In genomic region chr17:28849281-28849680, GRCh38 we compare ENCODE assay signal across 12 cellular contexts. TPM values are rescaled to one million over a fixed set of nuclear protein-coding genes. Genes with fewer than 3 reads are reported as not detected.
DNase-seq lines count a peak whose midpoint lies in the region; ATAC-seq and FAIRE-seq lines count a peak whose summit lies in the region.
"Had no signal": no experiment of that assay in that cellular context is flagged by ENCODE, and none has a peak within 500 bp of the region (broad histone marks: within the 10 kb centered on the region; RNA-seq: fewer than 3 reads in every experiment).

No MANE protein-coding gene starts in this region.

- H3K4me1 Mint-ChIP-seq in activated CD4-positive, alpha-beta memory T cell treated with anti-CD3 and anti-CD28 coated beads for 36 hours (ENCODE audit: low read depth), result peaks cover 4% of the 10 kb centered on the region
- peaks cover 6% of the 10 kb centered on the region for H3K4me1 Mint-ChIP-seq in activated CD4-positive, alpha-beta memory T cell treated with anti-CD3 and anti-CD28 coated beads, Interleukin-2, amount 10 ng/mL, durations not matched to agents 7 days and 5 days
- H3K4me1 Mint-ChIP-seq in naive B cell, result peaks cover 0 to 6% (median 0%) of the 10 kb centered on the region in 3 donors

- intact Hi-C loops in activated CD4-positive, alpha-beta memory T cell treated with anti-CD3 and anti-CD28 coated beads for 36 hours (cut with micrococcal nuclease), result loop anchor here (2.0 kb wide), 1 partner anchor 54 kb away; the partner anchor contains the start of gene DHRS13

- H3K27me3 Mint-ChIP-seq in activated CD4-positive, alpha-beta memory T cell treated with anti-CD3 and anti-CD28 coated beads for 36 hours, result no peaks in the 10 kb centered on the region
- H3K27me3 Mint-ChIP-seq in activated CD4-positive, alpha-beta memory T cell treated with anti-CD3 and anti-CD28 coated beads, Interleukin-2, amount 10 ng/mL, durations not matched to agents 7 days and 5 days, result no peaks in the 10 kb centered on the region
- no peaks in the 10 kb centered on the region for H3K27me3 Mint-ChIP-seq in naive B cell

- CTCF ChIA-PET in activated CD4-positive, alpha-beta memory T cell treated with anti-CD3 and anti-CD28 coated beads for 36 hours (lab: Charles Lee), result interaction anchor here (0.6 to 2.9 kb wide), 28 partner anchors 9 to 122 kb away, joined by 3 to 19 read pairs (median 4); partner anchors contain the start of genes DHRS13 and FLOT2
- CTCF ChIA-PET in activated CD4-positive, alpha-beta memory T cell treated with anti-CD3 and anti-CD28 coated beads, Interleukin-2, amount 10 ng/mL, durations not matched to agents 7 days and 5 days (lab: Charles Lee), result interaction anchor here (0.8 to 2.9 kb wide), 13 partner anchors 9 to 268 kb away, joined by 3 to 11 read pairs (median 4); partner anchors contain the start of genes DHRS13, FLOT2 and TLCD1

- H3K9me3 Mint-ChIP-seq in activated CD4-positive, alpha-beta memory T cell treated with anti-CD3 and anti-CD28 coated beads for 36 hours, result no peaks in the 10 kb centered on the region
- H3K9me3 Mint-ChIP-seq in activated CD4-positive, alpha-beta memory T cell treated with anti-CD3 and anti-CD28 coated beads, Interleukin-2, amount 10 ng/mL, durations not matched to agents 7 days and 5 days, result no peaks in the 10 kb centered on the region
- H3K9me3 Mint-ChIP-seq in naive B cell, result no peaks in the 10 kb centered on the region
- H3K9me3 Mint-ChIP-seq: activated T-cell treated with anti-CD3 and anti-CD28 coated beads, Interleukin-2, amount 50 U/mL, for 4 hours had no signal

- ATAC-seq in naive B cell (ENCODE audit: low read depth in 2 of 2), result peak; percentile 23 to 40

- DNase-seq in activated CD4-positive, alpha-beta memory T cell treated with anti-CD3 and anti-CD28 coated beads for 36 hours, result peak; percentile 43
- DNase-seq in activated CD4-positive, alpha-beta memory T cell treated with anti-CD3 and anti-CD28 coated beads, Interleukin-2, amount 10 ng/mL, durations not matched to agents 7 days and 5 days, result no peak
- DNase-seq in HTR-8/SVneo (ENCODE audit: insufficient read length, low spot score), result peak; percentile 27
- peak; percentile 22 for DNase-seq in UCSD-AML1 (lab: John Stamatoyannopoulos, UW; ENCODE audit: unreplicated experiment)
- DNase-seq in naive B cell, result no peak
- DNase-seq in NK-92 treated with Interleukin-12 subunit alpha and Interleukin-12 subunit beta, amount 100 ng/mL, for 24 hours (lab: John Stamatoyannopoulos, UW), result no peak
- DNase-seq in NCI-H526 (lab: John Stamatoyannopoulos, UW), result no peak
- no peak for DNase-seq in urothelium cell line (ENCODE audit: low spot score)
- DNase-seq: brain microvascular endothelial cell, NCI-H1092, NCI-H774 had no signal

- no peak overlapping the region for H3K4me3 Mint-ChIP-seq in activated CD4-positive, alpha-beta memory T cell treated with anti-CD3 and anti-CD28 coated beads for 36 hours
- H3K4me3 Mint-ChIP-seq in activated CD4-positive, alpha-beta memory T cell treated with anti-CD3 and anti-CD28 coated beads, Interleukin-2, amount 10 ng/mL, durations not matched to agents 7 days and 5 days, result no peak overlapping the region
- H3K4me3 Mint-ChIP-seq in naive B cell, result no peak overlapping the region
- H3K4me3 Mint-ChIP-seq: activated T-cell treated with anti-CD3 and anti-CD28 coated beads, Interleukin-2, amount 50 U/mL, for 4 hours had no signal

- POLR2A ChIA-PET in activated CD4-positive, alpha-beta memory T cell treated with anti-CD3 and anti-CD28 coated beads for 36 hours (lab: Charles Lee), result interaction anchor here (0.7 to 1.1 kb wide), 2 partner anchors 43 to 109 kb away, joined by 3 to 4 read pairs; no protein-coding TSS in a partner anchor
- POLR2A ChIA-PET in activated CD4-positive, alpha-beta memory T cell treated with anti-CD3 and anti-CD28 coated beads, Interleukin-2, amount 10 ng/mL, durations not matched to agents 7 days and 5 days (lab: Charles Lee), result interaction anchor here (0.6 to 1.8 kb wide), 3 partner anchors 44 to 67 kb away, joined by 3 to 4 read pairs (median 3); no protein-coding TSS in a partner anchor

- H3K27ac Mint-ChIP-seq in activated CD4-positive, alpha-beta memory T cell treated with anti-CD3 and anti-CD28 coated beads for 36 hours, result no peak overlapping the region
- H3K27ac Mint-ChIP-seq in activated CD4-positive, alpha-beta memory T cell treated with anti-CD3 and anti-CD28 coated beads, Interleukin-2, amount 10 ng/mL, durations not matched to agents 7 days and 5 days, result no peak overlapping the region
- peak overlapping the region in 1 of 6 donors; percentile 32 for H3K27ac Mint-ChIP-seq in naive B cell

- no peaks in the 10 kb centered on the region for H3K36me3 Mint-ChIP-seq in activated CD4-positive, alpha-beta memory T cell treated with anti-CD3 and anti-CD28 coated beads for 36 hours
- no peaks in the 10 kb centered on the region for H3K36me3 Mint-ChIP-seq in activated CD4-positive, alpha-beta memory T cell treated with anti-CD3 and anti-CD28 coated beads, Interleukin-2, amount 10 ng/mL, durations not matched to agents 7 days and 5 days (ENCODE audit: low read depth)
- no peaks in the 10 kb centered on the region for H3K36me3 Mint-ChIP-seq in naive B cell

- FAIRE-seq in HTR-8/SVneo (lab: Jason Lieb, UNC) (no peak), urothelium cell line (lab: Jason Lieb, UNC) (no peak)

RNA-seq across cellular contexts. Expression of gene ERAL1, which starts 5.5 kb away (rescaled TPM):
- total RNA-seq in activated CD4-positive, alpha-beta memory T cell treated with anti-CD3 and anti-CD28 coated beads for 36 hours, result 10 to 100 TPM; 43.0 to 48.5 TPM
- total RNA-seq in activated CD4-positive, alpha-beta memory T cell treated with anti-CD3 and anti-CD28 coated beads, Interleukin-2, amount 10 ng/mL, durations not matched to agents 7 days and 5 days, result 10 to 100 TPM; 34.6 to 35.2 TPM
- 10 to 100 TPM; 37.0 to 50.3 (median 46.2) TPM for polyA plus RNA-seq in naive B cell (ENCODE audit: low read depth in 6 of 6)

RNA-seq across cellular contexts. Expression of gene FAM222B, which starts 6.7 kb away (rescaled TPM):
- 10 to 100 TPM; 18.6 to 21.5 TPM for total RNA-seq in activated CD4-positive, alpha-beta memory T cell treated with anti-CD3 and anti-CD28 coated beads for 36 hours
- total RNA-seq in activated CD4-positive, alpha-beta memory T cell treated with anti-CD3 and anti-CD28 coated beads, Interleukin-2, amount 10 ng/mL, durations not matched to agents 7 days and 5 days, result 10 to 100 TPM; 15.5 to 17.1 TPM
- 10 to 100 TPM in 2 of 6 donors, 1 to 10 TPM in 4; 6.6 to 19.4 (median 8.2) TPM for polyA plus RNA-seq in naive B cell (ENCODE audit: low read depth in 6 of 6)

RNA-seq across cellular contexts. Expression of gene FLOT2, which starts 48.3 kb away (rescaled TPM):
- total RNA-seq in activated CD4-positive, alpha-beta memory T cell treated with anti-CD3 and anti-CD28 coated beads for 36 hours, result 100 to 1,000 TPM; 110 to 118 TPM
- 100 to 1,000 TPM; 193 to 200 TPM for total RNA-seq in activated CD4-positive, alpha-beta memory T cell treated with anti-CD3 and anti-CD28 coated beads, Interleukin-2, amount 10 ng/mL, durations not matched to agents 7 days and 5 days
- 100 to 1,000 TPM; 431 to 655 (median 460) TPM for polyA plus RNA-seq in naive B cell (ENCODE audit: low read depth in 6 of 6)

RNA-seq across cellular contexts. Expression of gene DHRS13, which starts 53.6 kb away (rescaled TPM):
- 10 to 100 TPM; 18.0 to 20.6 TPM for total RNA-seq in activated CD4-positive, alpha-beta memory T cell treated with anti-CD3 and anti-CD28 coated beads for 36 hours
- 10 to 100 TPM; 25.2 to 25.7 TPM for total RNA-seq in activated CD4-positive, alpha-beta memory T cell treated with anti-CD3 and anti-CD28 coated beads, Interleukin-2, amount 10 ng/mL, durations not matched to agents 7 days and 5 days
- 10 to 100 TPM in 5 of 6 donors, 1 to 10 TPM in 1; 9.4 to 17.3 (median 11.5) TPM for polyA plus RNA-seq in naive B cell (ENCODE audit: low read depth in 6 of 6)

Comparison
In these comparisons a context has a peak if more than half of its experiments do, and no peak if none do; other contexts are left out.
1. DNase-seq: peak in activated CD4-positive, alpha-beta memory T cell treated with anti-CD3 and anti-CD28 coated beads for 36 hours (single experiment), HTR-8/SVneo (single experiment) and UCSD-AML1 (single experiment); none in activated CD4-positive, alpha-beta memory T cell treated with anti-CD3 and anti-CD28 coated beads, Interleukin-2, amount 10 ng/mL, durations not matched to agents 7 days and 5 days (single experiment), naive B cell (single experiment), NK-92 treated with Interleukin-12 subunit alpha and Interleukin-12 subunit beta, amount 100 ng/mL, for 24 hours (single experiment), NCI-H526 (0 of 2) and urothelium cell line (single experiment).